7 cellular contexts compared by ENCODE assay signal in the genomic region with DNA sequence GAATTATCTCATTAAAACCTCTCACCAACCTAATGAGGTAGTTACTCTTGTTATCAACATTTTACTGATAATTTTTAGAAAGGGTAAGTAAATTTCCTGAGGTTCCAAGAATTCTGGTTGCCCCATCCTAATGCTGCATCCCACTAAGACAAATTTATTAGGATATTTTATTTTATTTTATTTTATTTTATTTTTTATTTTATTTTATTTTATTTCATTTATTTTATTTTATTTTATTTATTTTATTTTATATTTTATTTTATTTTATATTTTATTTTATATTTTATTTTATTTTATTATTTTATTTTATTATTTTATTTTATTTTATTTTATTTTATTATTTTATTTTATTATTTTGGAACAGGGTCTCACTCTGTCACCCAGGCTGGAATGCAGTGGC. TPM values are rescaled to one million over a fixed set of nuclear protein-coding genes. Genes with fewer than 3 reads are reported as not detected.
"Had no signal": no experiment of that assay in that cellular context is flagged by ENCODE, and none has a peak within 500 bp of the region (broad histone marks: within the 10 kb centered on the region; RNA-seq: fewer than 3 reads in every experiment).

No MANE protein-coding gene starts in this region.

RNA-seq across cellular contexts. Expression of a gene that starts 46.9 kb away (rescaled TPM):
- total RNA-seq: LHCN-M2, MCF 10A, NCI-H460, PC-9, Right ventricle myocardium superior, SJSA1 had no signal
- polyA plus RNA-seq: SK-N-SH had no signal
